Comparison of ENCODE assay signal across 8 cellular contexts in genomic region chr12:57782608-57783465, GRCh38. TPM values are rescaled to one million over a fixed set of nuclear protein-coding genes. Genes with fewer than 3 reads are reported as not detected.
DNase-seq lines count a peak whose midpoint lies in the region; ATAC-seq and TF ChIP-seq lines count a peak whose summit lies in the region.

TSS of gene TSFM (plus strand) at chr12:57782787. CDS start at chr12:57782802, 15 bp downstream.

- H3K4me3 ChIP-seq in CD8-positive, alpha-beta memory T cell (ENCODE audit: low read length) = peak within 1 kb of the TSS; percentile 99
- H3K4me3 ChIP-seq in ectodermal cell (ENCODE audit: insufficient read depth, low read depth, low read length) = peak within 1 kb of the TSS; percentile 86

- intact Hi-C loops in activated CD8-positive, alpha-beta T cell treated with anti-CD3 and anti-CD28 coated beads for 36 hours (cut with micrococcal nuclease) = loop anchor here (5.0 kb wide), 1 partner anchor 124 kb away; no protein-coding TSS in a partner anchor

- peaks cover 0 to 3% of the 10 kb centered on the region in 2 donors for H3K27me3 Mint-ChIP-seq in CD8-positive, alpha-beta memory T cell
- H3K27me3 Mint-ChIP-seq in activated CD8-positive, alpha-beta T cell treated with anti-CD3 and anti-CD28 coated beads for 36 hours = no peaks in the 10 kb centered on the region

- POLR2A ChIA-PET in CD8-positive, alpha-beta memory T cell (lab: Charles Lee) = interaction anchor here (0.6 to 1.5 kb wide), 6 partner anchors 11 to 1445 kb away, joined by 3 to 7 read pairs (median 4); partner anchors contain the start of genes CTDSP2, EEF1AKMT3 and IL23A
- POLR2A ChIA-PET in activated CD8-positive, alpha-beta T cell treated with anti-CD3 and anti-CD28 coated beads for 36 hours (lab: Charles Lee) = interaction anchor here (0.7 to 2.0 kb wide), 22 partner anchors 11 to 143 kb away, joined by 3 to 10 read pairs (median 3); partner anchors contain the start of genes CDK4, CTDSP2, EEF1AKMT3 and METTL1

- no peaks in the 10 kb centered on the region for H3K27me3 ChIP-seq in CD8-positive, alpha-beta memory T cell (ENCODE audit: insufficient read depth, low read length, poor library complexity, severe bottlenecking)
- H3K27me3 ChIP-seq in ectodermal cell (ENCODE audit: control insufficient read depth, insufficient read depth, low read length, poor library complexity, severe bottlenecking) = no peaks in the 10 kb centered on the region

- H3K4me1 Mint-ChIP-seq in CD8-positive, alpha-beta memory T cell = peaks cover 45 to 55% (median 51%) of the 10 kb centered on the region in 3 donors
- peaks cover 28% of the 10 kb centered on the region for H3K4me1 Mint-ChIP-seq in activated CD8-positive, alpha-beta T cell treated with anti-CD3 and anti-CD28 coated beads for 36 hours (ENCODE audit: low read depth)

- CTCF ChIA-PET in CD8-positive, alpha-beta memory T cell (lab: Charles Lee) = interaction anchor here (0.7 to 4.1 kb wide), 21 partner anchors 8 to 221 kb away, joined by 3 to 24 read pairs (median 4); partner anchors contain the start of genes CTDSP2, EEF1AKMT3, MARCHF9 and METTL1
- CTCF ChIA-PET in activated CD8-positive, alpha-beta T cell treated with anti-CD3 and anti-CD28 coated beads for 36 hours (lab: Charles Lee) = interaction anchor here (0.7 to 13.4 kb wide), 29 partner anchors 8 to 236 kb away, joined by 3 to 122 read pairs (median 5); partner anchors contain the start of genes CDK4, CTDSP2, CYP27B1 and DCTN2

- H3K9me3 Mint-ChIP-seq in CD8-positive, alpha-beta memory T cell = no peaks in the 10 kb centered on the region
- no peaks in the 10 kb centered on the region for H3K9me3 Mint-ChIP-seq in activated CD8-positive, alpha-beta T cell treated with anti-CD3 and anti-CD28 coated beads for 36 hours

- WGBS in ectodermal cell, 2 experiments = 3% methylated on average over 45 of the region's 45 CpGs

- DNase-seq in CD8-positive, alpha-beta memory T cell = peak; percentile 91 to 98 (median 94)
- peak; percentile 95 for DNase-seq in HK-2 (ENCODE audit: unreplicated experiment)
- peak; percentile 79 for DNase-seq in NCI-H82 treated with DMSO at 0.1 percent for 48 hours (lab: John Stamatoyannopoulos, UW; ENCODE audit: unreplicated experiment)
- DNase-seq in activated CD8-positive, alpha-beta T cell treated with anti-CD3 and anti-CD28 coated beads for 36 hours = peak; percentile 99
- DNase-seq in lung microvascular endothelial cell (ENCODE audit: low read depth in 2 of 2) = peak; percentile 97 to 98
- peak; percentile 92 to 99 (median 97) for DNase-seq in stimulated activated CD4-positive, alpha-beta T cell treated with anti-CD3 and anti-CD28 coated beads, TNF-alpha, amount 100 ng/mL, for 48 hours (ENCODE audit: low read depth in 3 of 3)

- peaks cover 40% of the 10 kb centered on the region for H3K4me1 ChIP-seq in CD8-positive, alpha-beta memory T cell (ENCODE audit: insufficient read depth, low read length)
- H3K4me1 ChIP-seq in ectodermal cell (ENCODE audit: control insufficient read depth, insufficient read depth, low read length) = peaks cover 5% of the 10 kb centered on the region

- peak within 1 kb of the TSS; percentile 95 for H3K27ac ChIP-seq in CD8-positive, alpha-beta memory T cell (ENCODE audit: low read depth, low read length)
- H3K27ac ChIP-seq in ectodermal cell (ENCODE audit: insufficient read depth, low read depth, low read length, poor library complexity, severe bottlenecking) = no peak within 1 kb of the TSS

- peak; percentile 97 for TF ChIP-seq CTCF in activated CD8-positive, alpha-beta T cell treated with anti-CD3 and anti-CD28 coated beads for 36 hours (IDR thresholded peaks at IDR 0.05)

- peaks cover 0 to 37% (median 12%) of the 10 kb centered on the region in 3 donors for H3K36me3 Mint-ChIP-seq in CD8-positive, alpha-beta memory T cell
- peaks cover 29% of the 10 kb centered on the region for H3K36me3 Mint-ChIP-seq in activated CD8-positive, alpha-beta T cell treated with anti-CD3 and anti-CD28 coated beads for 36 hours (ENCODE audit: low read depth)

- H3K27ac Mint-ChIP-seq in CD8-positive, alpha-beta memory T cell = peak within 1 kb of the TSS; percentile 98 to 100 (median 99)
- peak within 1 kb of the TSS; percentile 96 for H3K27ac Mint-ChIP-seq in activated CD8-positive, alpha-beta T cell treated with anti-CD3 and anti-CD28 coated beads for 36 hours

- no peaks in the 10 kb centered on the region for H3K9me3 ChIP-seq in CD8-positive, alpha-beta memory T cell (ENCODE audit: low read length)
- no peaks in the 10 kb centered on the region for H3K9me3 ChIP-seq in ectodermal cell (ENCODE audit: control insufficient read depth, low read length)

- peaks cover 22% of the 10 kb centered on the region for H3K36me3 ChIP-seq in CD8-positive, alpha-beta memory T cell (ENCODE audit: insufficient read depth, low read length)
- peaks cover 24% of the 10 kb centered on the region for H3K36me3 ChIP-seq in ectodermal cell (ENCODE audit: control insufficient read depth, insufficient read depth, low read length)

- peak; percentile 82 for ATAC-seq in GM19452 (IDR thresholded peaks at IDR 0.05; ENCODE audit: unreplicated experiment)
- peak; percentile 95 for ATAC-seq in activated CD8-positive, alpha-beta T cell treated with anti-CD3 and anti-CD28 coated beads for 36 hours

- peak within 1 kb of the TSS; percentile 99 to 100 (median 100) for H3K4me3 Mint-ChIP-seq in CD8-positive, alpha-beta memory T cell
- H3K4me3 Mint-ChIP-seq in activated CD8-positive, alpha-beta T cell treated with anti-CD3 and anti-CD28 coated beads for 36 hours = peak within 1 kb of the TSS; percentile 99

RNA-seq across cellular contexts. Expression of gene TSFM, which starts in this region (rescaled TPM):
- 10 to 100 TPM; 64.0 to 69.0 TPM for total RNA-seq in CD8-positive, alpha-beta memory T cell
- polyA plus RNA-seq in CD8-positive, alpha-beta memory T cell = 32.6 TPM
- total RNA-seq in activated CD8-positive, alpha-beta T cell treated with anti-CD3 and anti-CD28 coated beads for 36 hours = 10 to 100 TPM; 46.3 to 47.3 TPM
- polyA plus RNA-seq in ectodermal cell (2013, experiment 1 of 4) = 29.5 TPM
- polyA plus RNA-seq in ectodermal cell (2013, experiment 2 of 4) = 29.4 TPM
- 24.9 TPM for polyA plus RNA-seq in ectodermal cell (2013, experiment 3 of 4)
- 27.0 TPM for polyA plus RNA-seq in ectodermal cell (2013, experiment 4 of 4)
- total RNA-seq in lung microvascular endothelial cell = 15.5 and 18.5 TPM in 2 replicates
